In the genomic region with DNA sequence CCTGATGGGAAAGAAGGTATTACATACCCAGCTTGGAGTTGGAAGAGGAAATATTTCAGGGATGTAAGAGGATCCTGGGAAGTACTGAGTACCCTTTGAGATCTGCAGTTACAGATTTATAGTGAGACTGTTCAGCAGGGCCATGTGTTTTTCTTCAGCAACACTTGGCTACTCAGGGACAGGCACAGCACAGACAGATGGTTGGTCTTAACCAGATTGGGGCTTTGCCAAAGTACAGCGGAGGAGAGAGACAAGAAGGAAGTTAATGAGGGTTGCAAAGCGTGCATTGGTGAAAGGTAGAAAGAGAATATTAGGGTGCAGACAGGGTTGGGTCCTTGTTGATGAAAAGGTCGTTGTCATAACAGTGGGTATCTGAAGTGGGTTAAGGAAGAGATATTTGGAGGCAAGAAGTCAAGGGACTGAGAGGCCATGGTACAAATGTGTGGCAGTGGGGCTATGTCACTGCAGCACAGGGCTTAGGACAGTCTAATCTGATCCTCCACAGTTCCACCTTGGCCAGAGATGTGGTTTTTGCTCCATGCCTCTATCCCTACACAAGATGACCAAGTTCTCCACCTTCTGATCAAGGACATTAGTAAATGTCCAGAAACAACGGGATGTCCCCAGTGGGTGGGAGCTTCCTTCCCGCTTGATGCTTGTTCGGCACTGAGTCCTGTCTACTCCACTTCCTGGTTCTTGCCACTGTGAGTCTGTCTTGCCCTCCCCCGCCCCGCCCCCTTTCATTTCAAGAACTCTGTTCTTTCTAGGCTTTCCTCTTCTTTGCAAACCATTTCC, we compare ENCODE assay signal across 1 cellular context.
TF ChIP-seq lines count a peak whose summit lies in the region.

No MANE protein-coding gene starts in this region.

TF ChIP-seq in K562, 482 proteins besides CTCF, POLR2A, EP300 and RAD21 (continued from another document and continues in another):
- TF ChIP-seq, protein P1, sequence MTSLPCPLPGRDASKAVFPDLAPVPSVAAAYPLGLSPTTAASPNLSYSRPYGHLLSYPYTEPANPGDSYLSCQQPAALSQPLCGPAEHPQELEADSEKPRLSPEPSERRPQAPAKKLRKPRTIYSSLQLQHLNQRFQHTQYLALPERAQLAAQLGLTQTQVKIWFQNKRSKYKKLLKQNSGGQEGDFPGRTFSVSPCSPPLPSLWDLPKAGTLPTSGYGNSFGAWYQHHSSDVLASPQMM (CRISPR knock-in tag; IDR thresholded peaks at IDR 0.05) = no peak
- TF ChIP-seq, protein P2, sequence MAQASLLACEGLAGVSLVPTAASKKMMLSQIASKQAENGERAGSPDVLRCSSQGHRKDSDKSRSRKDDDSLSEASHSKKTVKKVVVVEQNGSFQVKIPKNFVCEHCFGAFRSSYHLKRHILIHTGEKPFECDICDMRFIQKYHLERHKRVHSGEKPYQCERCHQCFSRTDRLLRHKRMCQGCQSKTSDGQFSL (CRISPR knock-in tag; IDR thresholded peaks at IDR 0.05) = no peak
- TF ChIP-seq, protein P2 (tag; IDR thresholded peaks at IDR 0.05) = no peak
- TF ChIP-seq, protein P3, sequence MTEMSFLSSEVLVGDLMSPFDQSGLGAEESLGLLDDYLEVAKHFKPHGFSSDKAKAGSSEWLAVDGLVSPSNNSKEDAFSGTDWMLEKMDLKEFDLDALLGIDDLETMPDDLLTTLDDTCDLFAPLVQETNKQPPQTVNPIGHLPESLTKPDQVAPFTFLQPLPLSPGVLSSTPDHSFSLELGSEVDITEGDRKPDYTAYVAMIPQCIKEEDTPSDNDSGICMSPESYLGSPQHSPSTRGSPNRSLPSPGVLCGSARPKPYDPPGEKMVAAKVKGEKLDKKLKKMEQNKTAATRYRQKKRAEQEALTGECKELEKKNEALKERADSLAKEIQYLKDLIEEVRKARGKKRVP (CRISPR knock-in tag; IDR thresholded peaks at IDR 0.05) = no peak
- TF ChIP-seq NFIC (IDR thresholded peaks at IDR 0.05) = peak; percentile 59
- TF ChIP-seq, protein P4, sequence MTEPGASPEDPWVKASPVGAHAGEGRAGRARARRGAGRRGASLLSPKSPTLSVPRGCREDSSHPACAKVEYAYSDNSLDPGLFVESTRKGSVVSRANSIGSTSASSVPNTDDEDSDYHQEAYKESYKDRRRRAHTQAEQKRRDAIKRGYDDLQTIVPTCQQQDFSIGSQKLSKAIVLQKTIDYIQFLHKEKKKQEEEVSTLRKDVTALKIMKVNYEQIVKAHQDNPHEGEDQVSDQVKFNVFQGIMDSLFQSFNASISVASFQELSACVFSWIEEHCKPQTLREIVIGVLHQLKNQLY (CRISPR knock-in tag; conservative IDR thresholded peaks at IDR 0.05) = no peak
- TF ChIP-seq, protein P5, sequence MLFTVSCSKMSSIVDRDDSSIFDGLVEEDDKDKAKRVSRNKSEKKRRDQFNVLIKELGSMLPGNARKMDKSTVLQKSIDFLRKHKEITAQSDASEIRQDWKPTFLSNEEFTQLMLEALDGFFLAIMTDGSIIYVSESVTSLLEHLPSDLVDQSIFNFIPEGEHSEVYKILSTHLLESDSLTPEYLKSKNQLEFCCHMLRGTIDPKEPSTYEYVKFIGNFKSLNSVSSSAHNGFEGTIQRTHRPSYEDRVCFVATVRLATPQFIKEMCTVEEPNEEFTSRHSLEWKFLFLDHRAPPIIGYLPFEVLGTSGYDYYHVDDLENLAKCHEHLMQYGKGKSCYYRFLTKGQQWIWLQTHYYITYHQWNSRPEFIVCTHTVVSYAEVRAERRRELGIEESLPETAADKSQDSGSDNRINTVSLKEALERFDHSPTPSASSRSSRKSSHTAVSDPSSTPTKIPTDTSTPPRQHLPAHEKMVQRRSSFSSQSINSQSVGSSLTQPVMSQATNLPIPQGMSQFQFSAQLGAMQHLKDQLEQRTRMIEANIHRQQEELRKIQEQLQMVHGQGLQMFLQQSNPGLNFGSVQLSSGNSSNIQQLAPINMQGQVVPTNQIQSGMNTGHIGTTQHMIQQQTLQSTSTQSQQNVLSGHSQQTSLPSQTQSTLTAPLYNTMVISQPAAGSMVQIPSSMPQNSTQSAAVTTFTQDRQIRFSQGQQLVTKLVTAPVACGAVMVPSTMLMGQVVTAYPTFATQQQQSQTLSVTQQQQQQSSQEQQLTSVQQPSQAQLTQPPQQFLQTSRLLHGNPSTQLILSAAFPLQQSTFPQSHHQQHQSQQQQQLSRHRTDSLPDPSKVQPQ (CRISPR knock-in tag; IDR thresholded peaks at IDR 0.05; ENCODE audit: borderline replicate concordance) = no peak
- TF ChIP-seq, protein P6, sequence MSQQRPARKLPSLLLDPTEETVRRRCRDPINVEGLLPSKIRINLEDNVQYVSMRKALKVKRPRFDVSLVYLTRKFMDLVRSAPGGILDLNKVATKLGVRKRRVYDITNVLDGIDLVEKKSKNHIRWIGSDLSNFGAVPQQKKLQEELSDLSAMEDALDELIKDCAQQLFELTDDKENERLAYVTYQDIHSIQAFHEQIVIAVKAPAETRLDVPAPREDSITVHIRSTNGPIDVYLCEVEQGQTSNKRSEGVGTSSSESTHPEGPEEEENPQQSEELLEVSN (IDR thresholded peaks at IDR 0.05; ENCODE audit: borderline replicate concordance in 1 of 2, extremely low read depth in 1 of 2, insufficient read depth in 1 of 2, insufficient read length in 1 of 2, low read depth in 1 of 2, low read length in 1 of 2, poor library complexity in 1 of 2, severe bottlenecking in 1 of 2) = peak in 1 of 2 experiments; percentile 22
- no peak for TF ChIP-seq ZNF780A (CRISPR knock-in tag; IDR thresholded peaks at IDR 0.05)
- TF ChIP-seq SPI1 (IDR thresholded peaks at IDR 0.05; ENCODE audit: borderline replicate concordance, low read depth, low read length) = peak; percentile 77
- TF ChIP-seq, protein P7, sequence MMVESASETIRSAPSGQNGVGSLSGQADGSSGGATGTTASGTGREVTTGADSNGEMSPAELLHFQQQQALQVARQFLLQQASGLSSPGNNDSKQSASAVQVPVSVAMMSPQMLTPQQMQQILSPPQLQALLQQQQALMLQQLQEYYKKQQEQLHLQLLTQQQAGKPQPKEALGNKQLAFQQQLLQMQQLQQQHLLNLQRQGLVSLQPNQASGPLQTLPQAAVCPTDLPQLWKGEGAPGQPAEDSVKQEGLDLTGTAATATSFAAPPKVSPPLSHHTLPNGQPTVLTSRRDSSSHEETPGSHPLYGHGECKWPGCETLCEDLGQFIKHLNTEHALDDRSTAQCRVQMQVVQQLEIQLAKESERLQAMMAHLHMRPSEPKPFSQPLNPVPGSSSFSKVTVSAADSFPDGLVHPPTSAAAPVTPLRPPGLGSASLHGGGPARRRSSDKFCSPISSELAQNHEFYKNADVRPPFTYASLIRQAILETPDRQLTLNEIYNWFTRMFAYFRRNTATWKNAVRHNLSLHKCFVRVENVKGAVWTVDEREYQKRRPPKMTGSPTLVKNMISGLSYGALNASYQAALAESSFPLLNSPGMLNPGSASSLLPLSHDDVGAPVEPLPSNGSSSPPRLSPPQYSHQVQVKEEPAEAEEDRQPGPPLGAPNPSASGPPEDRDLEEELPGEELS (CRISPR knock-in tag; IDR thresholded peaks at IDR 0.05; ENCODE audit: borderline replicate concordance) = no peak
- TF ChIP-seq, protein P8, sequence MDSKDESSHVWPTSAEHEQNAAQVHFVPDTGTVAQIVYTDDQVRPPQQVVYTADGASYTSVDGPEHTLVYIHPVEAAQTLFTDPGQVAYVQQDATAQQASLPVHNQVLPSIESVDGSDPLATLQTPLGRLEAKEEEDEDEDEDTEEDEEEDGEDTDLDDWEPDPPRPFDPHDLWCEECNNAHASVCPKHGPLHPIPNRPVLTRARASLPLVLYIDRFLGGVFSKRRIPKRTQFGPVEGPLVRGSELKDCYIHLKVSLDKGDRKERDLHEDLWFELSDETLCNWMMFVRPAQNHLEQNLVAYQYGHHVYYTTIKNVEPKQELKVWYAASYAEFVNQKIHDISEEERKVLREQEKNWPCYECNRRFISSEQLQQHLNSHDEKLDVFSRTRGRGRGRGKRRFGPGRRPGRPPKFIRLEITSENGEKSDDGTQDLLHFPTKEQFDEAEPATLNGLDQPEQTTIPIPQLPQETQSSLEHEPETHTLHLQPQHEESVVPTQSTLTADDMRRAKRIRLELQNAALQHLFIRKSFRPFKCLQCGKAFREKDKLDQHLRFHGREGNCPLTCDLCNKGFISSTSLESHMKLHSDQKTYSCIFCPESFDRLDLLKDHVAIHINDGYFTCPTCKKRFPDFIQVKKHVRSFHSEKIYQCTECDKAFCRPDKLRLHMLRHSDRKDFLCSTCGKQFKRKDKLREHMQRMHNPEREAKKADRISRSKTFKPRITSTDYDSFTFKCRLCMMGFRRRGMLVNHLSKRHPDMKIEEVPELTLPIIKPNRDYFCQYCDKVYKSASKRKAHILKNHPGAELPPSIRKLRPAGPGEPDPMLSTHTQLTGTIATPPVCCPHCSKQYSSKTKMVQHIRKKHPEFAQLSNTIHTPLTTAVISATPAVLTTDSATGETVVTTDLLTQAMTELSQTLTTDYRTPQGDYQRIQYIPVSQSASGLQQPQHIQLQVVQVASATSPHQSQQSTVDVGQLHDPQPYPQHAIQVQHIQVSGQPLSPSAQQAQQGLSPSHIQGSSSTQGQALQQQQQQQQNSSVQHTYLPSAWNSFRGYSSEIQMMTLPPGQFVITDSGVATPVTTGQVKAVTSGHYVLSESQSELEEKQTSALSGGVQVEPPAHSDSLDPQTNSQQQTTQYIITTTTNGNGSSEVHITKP (IDR thresholded peaks at IDR 0.05; ENCODE audit: partially characterized antibody) = no peak
- no peak for TF ChIP-seq HDAC6 (IDR thresholded peaks at IDR 0.05; ENCODE audit: low read depth, low read length)
- TF ChIP-seq ZNF699 (CRISPR knock-in tag; IDR thresholded peaks at IDR 0.05; ENCODE audit: insufficient replicate concordance) = no peak
- peak; percentile 31 for TF ChIP-seq ETV1 (tag; conservative IDR thresholded peaks at IDR 0.05; ENCODE audit: low read depth)
- TF ChIP-seq NFE2L1 (tag; IDR thresholded peaks at IDR 0.05; ENCODE audit: borderline replicate concordance, low read depth) = no peak
- TF ChIP-seq, protein P9, sequence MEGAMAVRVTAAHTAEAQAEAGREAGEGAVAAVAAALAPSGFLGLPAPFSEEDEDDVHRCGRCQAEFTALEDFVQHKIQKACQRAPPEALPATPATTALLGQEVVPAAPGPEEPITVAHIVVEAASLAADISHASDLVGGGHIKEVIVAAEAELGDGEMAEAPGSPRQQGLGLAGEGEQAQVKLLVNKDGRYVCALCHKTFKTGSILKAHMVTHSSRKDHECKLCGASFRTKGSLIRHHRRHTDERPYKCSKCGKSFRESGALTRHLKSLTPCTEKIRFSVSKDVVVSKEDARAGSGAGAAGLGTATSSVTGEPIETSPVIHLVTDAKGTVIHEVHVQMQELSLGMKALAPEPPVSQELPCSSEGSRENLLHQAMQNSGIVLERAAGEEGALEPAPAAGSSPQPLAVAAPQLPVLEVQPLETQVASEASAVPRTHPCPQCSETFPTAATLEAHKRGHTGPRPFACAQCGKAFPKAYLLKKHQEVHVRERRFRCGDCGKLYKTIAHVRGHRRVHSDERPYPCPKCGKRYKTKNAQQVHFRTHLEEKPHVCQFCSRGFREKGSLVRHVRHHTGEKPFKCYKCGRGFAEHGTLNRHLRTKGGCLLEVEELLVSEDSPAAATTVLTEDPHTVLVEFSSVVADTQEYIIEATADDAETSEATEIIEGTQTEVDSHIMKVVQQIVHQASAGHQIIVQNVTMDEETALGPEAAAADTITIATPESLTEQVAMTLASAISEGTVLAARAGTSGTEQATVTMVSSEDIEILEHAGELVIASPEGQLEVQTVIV (CRISPR knock-in tag; IDR thresholded peaks at IDR 0.05; ENCODE audit: borderline replicate concordance) = no peak
- no peak for TF ChIP-seq ZZZ3 (IDR thresholded peaks at IDR 0.05)
- TF ChIP-seq, protein P10, sequence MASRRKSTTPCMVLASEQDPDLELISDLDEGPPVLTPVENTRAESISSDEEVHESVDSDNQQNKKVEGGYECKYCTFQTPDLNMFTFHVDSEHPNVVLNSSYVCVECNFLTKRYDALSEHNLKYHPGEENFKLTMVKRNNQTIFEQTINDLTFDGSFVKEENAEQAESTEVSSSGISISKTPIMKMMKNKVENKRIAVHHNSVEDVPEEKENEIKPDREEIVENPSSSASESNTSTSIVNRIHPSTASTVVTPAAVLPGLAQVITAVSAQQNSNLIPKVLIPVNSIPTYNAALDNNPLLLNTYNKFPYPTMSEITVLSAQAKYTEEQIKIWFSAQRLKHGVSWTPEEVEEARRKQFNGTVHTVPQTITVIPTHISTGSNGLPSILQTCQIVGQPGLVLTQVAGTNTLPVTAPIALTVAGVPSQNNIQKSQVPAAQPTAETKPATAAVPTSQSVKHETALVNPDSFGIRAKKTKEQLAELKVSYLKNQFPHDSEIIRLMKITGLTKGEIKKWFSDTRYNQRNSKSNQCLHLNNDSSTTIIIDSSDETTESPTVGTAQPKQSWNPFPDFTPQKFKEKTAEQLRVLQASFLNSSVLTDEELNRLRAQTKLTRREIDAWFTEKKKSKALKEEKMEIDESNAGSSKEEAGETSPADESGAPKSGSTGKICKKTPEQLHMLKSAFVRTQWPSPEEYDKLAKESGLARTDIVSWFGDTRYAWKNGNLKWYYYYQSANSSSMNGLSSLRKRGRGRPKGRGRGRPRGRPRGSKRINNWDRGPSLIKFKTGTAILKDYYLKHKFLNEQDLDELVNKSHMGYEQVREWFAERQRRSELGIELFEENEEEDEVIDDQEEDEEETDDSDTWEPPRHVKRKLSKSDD (conservative IDR thresholded peaks at IDR 0.05; ENCODE audit: low read length) = no peak
- no peak for TF ChIP-seq ZNF134 (CRISPR knock-in tag; conservative IDR thresholded peaks at IDR 0.05)
- TF ChIP-seq, protein P11, sequence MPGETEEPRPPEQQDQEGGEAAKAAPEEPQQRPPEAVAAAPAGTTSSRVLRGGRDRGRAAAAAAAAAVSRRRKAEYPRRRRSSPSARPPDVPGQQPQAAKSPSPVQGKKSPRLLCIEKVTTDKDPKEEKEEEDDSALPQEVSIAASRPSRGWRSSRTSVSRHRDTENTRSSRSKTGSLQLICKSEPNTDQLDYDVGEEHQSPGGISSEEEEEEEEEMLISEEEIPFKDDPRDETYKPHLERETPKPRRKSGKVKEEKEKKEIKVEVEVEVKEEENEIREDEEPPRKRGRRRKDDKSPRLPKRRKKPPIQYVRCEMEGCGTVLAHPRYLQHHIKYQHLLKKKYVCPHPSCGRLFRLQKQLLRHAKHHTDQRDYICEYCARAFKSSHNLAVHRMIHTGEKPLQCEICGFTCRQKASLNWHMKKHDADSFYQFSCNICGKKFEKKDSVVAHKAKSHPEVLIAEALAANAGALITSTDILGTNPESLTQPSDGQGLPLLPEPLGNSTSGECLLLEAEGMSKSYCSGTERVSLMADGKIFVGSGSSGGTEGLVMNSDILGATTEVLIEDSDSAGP (CRISPR knock-in tag; IDR thresholded peaks at IDR 0.05) = no peak
- TF ChIP-seq TGIF2 (CRISPR knock-in tag; IDR thresholded peaks at IDR 0.05) = no peak
- TF ChIP-seq, protein P12, sequence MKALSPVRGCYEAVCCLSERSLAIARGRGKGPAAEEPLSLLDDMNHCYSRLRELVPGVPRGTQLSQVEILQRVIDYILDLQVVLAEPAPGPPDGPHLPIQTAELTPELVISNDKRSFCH (CRISPR knock-in tag; IDR thresholded peaks at IDR 0.05) = no peak
- TF ChIP-seq, protein P12 (tag; IDR thresholded peaks at IDR 0.05) = 0 out of 2 replicates have a peak, but pooled peaks have one; percentile 28
- no peak for TF ChIP-seq BCOR (IDR thresholded peaks at IDR 0.05)
- no peak for TF ChIP-seq COPS2 (conservative IDR thresholded peaks at IDR 0.05)
- TF ChIP-seq RBM25 (IDR thresholded peaks at IDR 0.05; ENCODE audit: low read depth, low read length, severe bottlenecking) = no peak
